8 cellular contexts compared by ENCODE assay signal in genomic region chr18:49813071-49813320, GRCh38. TPM values are rescaled to one million over a fixed set of nuclear protein-coding genes. Genes with fewer than 3 reads are reported as not detected.
A peak's percentile ranks its signal among the peaks of the same experiment; 100 is the strongest.
DNase-seq lines count a peak whose midpoint lies in the region; ATAC-seq lines count a peak whose summit lies in the region.

No MANE protein-coding gene starts in this region.

- 2 to 7% methylated on average over 17 of the region's 17 CpGs for WGBS in esophagus, 2 donors

- H3K36me3 ChIP-seq in esophagus (ENCODE audit: control insufficient read depth in 2 of 2, insufficient read depth in 2 of 2, low read length in 1 of 2) (no peaks in the 10 kb centered on the region), mucosa of stomach (ENCODE audit: control insufficient read depth, insufficient read depth, low read length) (no peaks in the 10 kb centered on the region)

- H3K4me3 Mint-ChIP-seq in T-cell, result peak overlapping the region; percentile 91 to 99 (median 95)

- H3K4me3 ChIP-seq in esophagus (ENCODE audit: low read depth in 1 of 2, low read length in 2 of 2) (peak overlapping the region; percentile 60 to 77), mucosa of stomach (ENCODE audit: low read length) (peak overlapping the region; percentile 82)

- ATAC-seq in GM19467 (IDR thresholded peaks at IDR 0.05; ENCODE audit: unreplicated experiment), result peak; percentile 25
- peak; percentile 27 for ATAC-seq in HG03521 (IDR thresholded peaks at IDR 0.05; ENCODE audit: unreplicated experiment)
- peak in 2 of 4 experiments; percentile 1 for ATAC-seq in T-cell (replicated peaks in 1 of 4)

- H3K4me1 Mint-ChIP-seq in T-cell, result peaks cover 53 to 63% (median 53%) of the 10 kb centered on the region in 3 donors

- CTCF ChIA-PET in T-cell (lab: Charles Lee), result no interaction called here

- no peaks in the 10 kb centered on the region for H3K27me3 Mint-ChIP-seq in T-cell

- DNase-seq in EH (ENCODE audit: low read depth) (peak; percentile 49), T-cell (peak in 1 of 34 experiments; percentile 13), putamen (ENCODE audit: low spot score) (no peak)
- DNase-seq in stimulated activated CD4-positive, alpha-beta T cell treated with anti-CD3 and anti-CD28 coated beads, Interleukin-1b, Interleukin-23, amount 100 ng/mL, for 48 hours, result no peak

- peak overlapping the region; percentile 96 for H3K9ac ChIP-seq in mucosa of stomach (ENCODE audit: low read length)

- peaks cover 0 to 19% (median 11%) of the 10 kb centered on the region in 3 donors for H3K9me3 Mint-ChIP-seq in T-cell

- POLR2A ChIA-PET in T-cell (lab: Charles Lee), result no interaction called here

- peak overlapping the region; percentile 96 to 99 for H3K27ac ChIP-seq in esophagus (ENCODE audit: low read depth in 2 of 2, low read length in 1 of 2)

- H3K9me3 ChIP-seq in esophagus (ENCODE audit: control insufficient read depth in 2 of 2, insufficient read depth in 1 of 2, low read depth in 1 of 2, low read length in 1 of 2), result no peaks in the 10 kb centered on the region
- H3K9me3 ChIP-seq in mucosa of stomach (ENCODE audit: control insufficient read depth, low read length), result no peaks in the 10 kb centered on the region

- peak overlapping the region; percentile 97 for H3K27ac Mint-ChIP-seq in T-cell

- H3K4me1 ChIP-seq in esophagus (ENCODE audit: control insufficient read depth in 2 of 2, insufficient read depth in 2 of 2, low read length in 1 of 2), result peaks cover 0 to 3% of the 10 kb centered on the region in 2 donors
- peaks cover 10% of the 10 kb centered on the region for H3K4me1 ChIP-seq in mucosa of stomach (ENCODE audit: control insufficient read depth, insufficient read depth, low read length)

- H3K36me3 Mint-ChIP-seq in T-cell, result peaks cover 21% of the 10 kb centered on the region

- H3K27me3 ChIP-seq in esophagus (ENCODE audit: control insufficient read depth in 1 of 2, insufficient read depth in 2 of 2, low read length in 2 of 2), result no peaks in the 10 kb centered on the region
- no peaks in the 10 kb centered on the region for H3K27me3 ChIP-seq in mucosa of stomach (ENCODE audit: control insufficient read depth, insufficient read depth, low read length)

RNA-seq across cellular contexts. Expression of gene ACAA2, which starts 0.3 kb away (rescaled TPM):
- total RNA-seq in T-cell, result 10 to 100 TPM; 20.1 to 34.1 (median 28.3) TPM
- 10 to 100 TPM; 13.0 to 19.0 TPM for polyA plus RNA-seq in esophagus
